In genomic region chr11:84763931-84764330, GRCh38 we compare ENCODE assay signal across 30 cellular contexts.
"Had no signal": no experiment of that assay in that cellular context is flagged by ENCODE, and none has a peak within 500 bp of the region (broad histone marks: within the 10 kb centered on the region; RNA-seq: fewer than 3 reads in every experiment).

No MANE protein-coding gene starts in this region.

- H3K36me3 ChIP-seq: brain microvascular endothelial cell, breast epithelium, WERI-Rb-1 had no signal

- DNase-seq: activated CD4-positive, alpha-beta memory T cell treated with anti-CD3 and anti-CD28 coated beads, Interleukin-2, amount 10 ng/mL, durations not matched to agents 7 days and 5 days; activated CD4-positive, alpha-beta T cell treated with anti-CD3 and anti-CD28 coated beads for 1 hour; activated CD4-positive, alpha-beta T cell treated with anti-CD3 and anti-CD28 coated beads for 36 hours; activated CD4-positive, alpha-beta T cell treated with anti-CD3 and anti-CD28 coated beads for 48 hours; activated CD4-positive, alpha-beta T cell treated with anti-CD3 and anti-CD28 coated beads, Interleukin-2, amount 10 ng/mL, durations not matched to agents 7 days and 5 days; activated CD4-positive, alpha-beta T cell treated with anti-CD3 and anti-CD28 coated beads, Interleukin-2, amount 50 U/mL, for 48 hours; activated CD4-positive, CD25-positive, alpha-beta regulatory T cell; activated CD8-positive, alpha-beta memory T cell treated with anti-CD3 and anti-CD28 coated beads for 24 hours; activated CD8-positive, alpha-beta memory T cell treated with anti-CD3 and anti-CD28 coated beads, Interleukin-2, amount 10 ng/mL, durations not matched to agents 7 days and 5 days; activated CD8-positive, alpha-beta memory T cell treated with anti-CD3 and anti-CD28 coated beads, Interleukin-2, amount 50 U/mL, for 48 hours; activated CD8-positive, alpha-beta T cell treated with anti-CD3 and anti-CD28 coated beads, Interleukin-2, amount 10 ng/mL, durations not matched to agents 7 days and 5 days; activated effector memory CD4-positive, alpha-beta T cell treated with Interleukin-2 at 50 U/mL for 16 hours; activated gamma-delta T cell; activated naive CD4-positive, alpha-beta T cell treated with anti-CD3 and anti-CD28 coated beads, Interleukin-2, amount 10 ng/mL, durations not matched to agents 7 days and 5 days; activated naive CD4-positive, alpha-beta T cell treated with Interleukin-2 at 50 U/mL for 16 hours; activated naive CD8-positive, alpha-beta T cell treated with anti-CD3 and anti-CD28 coated beads, Interleukin-2, amount 10 ng/mL, durations not matched to agents 7 days and 5 days; activated naive CD8-positive, alpha-beta T cell treated with anti-CD3 and anti-CD28 coated beads, Interleukin-2, amount 50 U/mL, for 24 hours; activated T-cell treated with anti-CD3 and anti-CD28 coated beads, Interleukin-2, amount 50 U/mL, for 24 hours; activated T-cell treated with anti-CD3 and anti-CD28 coated beads, Interleukin-2, amount 50 U/mL, for 48 hours; amygdala; anterior cingulate cortex; body of pancreas; brain microvascular endothelial cell; central memory CD4-positive, alpha-beta T cell; T-helper 2 cell; T-helper 9 cell; WERI-Rb-1 had no signal

- ATAC-seq: activated CD4-positive, alpha-beta T cell treated with anti-CD3 and anti-CD28 coated beads for 36 hours; activated CD4-positive, CD25-positive, alpha-beta regulatory T cell treated with anti-CD3 and anti-CD28 coated beads, Interleukin-2, amount 50 U/mL, for 24 hours; activated CD8-positive, alpha-beta memory T cell treated with anti-CD3 and anti-CD28 coated beads, Interleukin-2, amount 10 ng/mL, durations not matched to agents 7 days and 5 days; activated CD8-positive, alpha-beta T cell treated with anti-CD3 and anti-CD28 coated beads, Interleukin-2, amount 10 ng/mL, durations not matched to agents 7 days and 5 days; activated naive CD8-positive, alpha-beta T cell treated with anti-CD3 and anti-CD28 coated beads, Interleukin-2, amount 50 U/mL, for 24 hours; body of pancreas; WTC11 had no signal

- H3K4me3 ChIP-seq: body of pancreas, breast epithelium had no signal

- H3K4me1 ChIP-seq: body of pancreas, breast epithelium had no signal

- H3K9me3 ChIP-seq: body of pancreas had no signal
